ENCODE assay signal across 9 cellular contexts in the genomic region with DNA sequence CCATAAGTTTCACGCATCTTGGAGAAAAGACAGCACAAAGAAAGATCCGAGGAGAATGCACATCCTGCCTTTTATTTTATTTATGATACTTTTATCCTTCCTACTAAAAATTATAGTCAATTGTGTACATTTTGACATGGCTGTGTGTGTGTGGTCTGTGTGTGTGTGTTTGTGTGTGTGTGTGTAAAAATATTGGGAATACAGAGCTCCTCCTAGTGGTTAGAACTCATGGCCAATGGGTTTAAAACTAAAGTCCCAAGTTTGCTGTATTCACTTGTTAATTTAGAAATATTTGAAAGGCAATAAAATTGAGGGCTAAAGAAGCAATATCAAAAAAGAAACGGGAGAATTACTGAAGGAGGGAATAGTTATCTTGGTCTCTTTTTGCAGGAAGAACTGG. TPM values are rescaled to one million over a fixed set of nuclear protein-coding genes. Genes with fewer than 3 reads are reported as not detected.
DNase-seq lines count a peak whose midpoint lies in the region; ATAC-seq and TF ChIP-seq lines count a peak whose summit lies in the region.
"Had no signal": no experiment of that assay in that cellular context is flagged by ENCODE, and none has a peak within 500 bp of the region (broad histone marks: within the 10 kb centered on the region; RNA-seq: fewer than 3 reads in every experiment).

No MANE protein-coding gene starts in this region.

- no peaks in the 10 kb centered on the region for H3K79me2 ChIP-seq in DND-41 (ENCODE audit: insufficient read depth, low read length)

- H2BK15ac ChIP-seq in IMR-90 (ENCODE audit: low read depth, low read length) (no peak overlapping the region), mesenchymal stem cell (ENCODE audit: low read depth, poor library complexity, severe bottlenecking) (no peak overlapping the region)

- H3K56ac ChIP-seq in IMR-90 (ENCODE audit: extremely low read depth, insufficient read depth, low read length): no peak overlapping the region

- peak; percentile 38 for TF ChIP-seq CTCF in DND-41 (IDR thresholded peaks at IDR 0.05; ENCODE audit: borderline replicate concordance, extremely low read depth, low read length, poor library complexity, severe bottlenecking)
- peak; percentile 30; the same call in 1 of the 2 replicates for TF ChIP-seq CTCF in IMR-90 (conservative IDR thresholded peaks at IDR 0.05; ENCODE audit: low read depth, low read length)
- peak; percentile 62 for TF ChIP-seq CTCF in astrocyte of the spinal cord (IDR thresholded peaks at IDR 0.05; ENCODE audit: low read depth, low read length)
- peak in 3 of 6 experiments; percentile 17 to 31 (median 27) for TF ChIP-seq CTCF in esophagus squamous epithelium (IDR thresholded peaks at IDR 0.05)

- H2BK5ac ChIP-seq in IMR-90 (ENCODE audit: low read depth, low read length, poor library complexity, severe bottlenecking): no peak overlapping the region
- no peak overlapping the region for H2BK5ac ChIP-seq in mesenchymal stem cell (ENCODE audit: low read depth, low read length, poor library complexity, severe bottlenecking)

- no peak overlapping the region for H3K4me2 ChIP-seq in DND-41 (ENCODE audit: insufficient read depth, low read length)
- H3K4me2 ChIP-seq in IMR-90 (ENCODE audit: low read depth, low read length): no peak overlapping the region
- no peak overlapping the region for H3K4me2 ChIP-seq in mesenchymal stem cell (ENCODE audit: low read length, poor library complexity, severe bottlenecking)

- H3K18ac ChIP-seq in IMR-90 (ENCODE audit: low read depth, low read length): no peak overlapping the region
- H3K18ac ChIP-seq in mesenchymal stem cell (ENCODE audit: low read depth in 1 of 2, low read length in 2 of 2): no peak overlapping the region

- intact Hi-C loops in IMR-90 (cut with micrococcal nuclease) (loop anchor here (5.0 kb wide), 1 partner anchor 679 kb away; no protein-coding TSS in a partner anchor), esophagus squamous epithelium (cut with DNase I) (no loop called here)

- no peak for DNase-seq in DND-41
- no peak for DNase-seq in IMR-90
- peak; percentile 12 for DNase-seq in astrocyte of the spinal cord (ENCODE audit: low read depth, low spot score)
- DNase-seq in mesenchymal stem cell: peak; percentile 2
- no peak for DNase-seq in dedifferentiated amniotic fluid mesenchymal stem cell (ENCODE audit: extremely low spot score)
- DNase-seq in esophagus squamous epithelium (lab: John Stamatoyannopoulos, UW): no peak
- DNase-seq in activated T-cell treated with anti-CD3 and anti-CD28 coated beads, Interleukin-2, amount 50 U/mL, for 1 hour: no peak
- no peak for DNase-seq in middle frontal gyrus (ENCODE audit: extremely low spot score, low spot score)
- DNase-seq: amniotic stem cell had no signal

- no peaks in the 10 kb centered on the region for H3K36me3 ChIP-seq in DND-41 (ENCODE audit: insufficient read depth, low read length)
- H3K36me3 ChIP-seq in IMR-90 (ENCODE audit: control insufficient read depth, insufficient read depth, low read length): no peaks in the 10 kb centered on the region
- H3K36me3 ChIP-seq in mesenchymal stem cell (ENCODE audit: control insufficient read depth in 1 of 2, insufficient read depth in 2 of 2, low read depth in 1 of 2, low read length in 2 of 2): no peaks in the 10 kb centered on the region
- no peaks in the 10 kb centered on the region for H3K36me3 ChIP-seq in esophagus squamous epithelium

- H3K27ac ChIP-seq in DND-41 (ENCODE audit: low read length): no peak overlapping the region
- H3K27ac ChIP-seq in IMR-90 (ENCODE audit: insufficient read depth, low read length): no peak overlapping the region
- no peak overlapping the region for H3K27ac ChIP-seq in mesenchymal stem cell (ENCODE audit: low read length, poor library complexity, severe bottlenecking)
- no peak overlapping the region for H3K27ac ChIP-seq in esophagus squamous epithelium

- dilution Hi-C loops in IMR-90 (cut with HindIII; ENCODE audit: low sequenced_read_pairs, unreplicated experiment): no loop called here

- H2AK5ac ChIP-seq in IMR-90 (ENCODE audit: low read depth, low read length) (no peak overlapping the region), mesenchymal stem cell (ENCODE audit: low read length, severe bottlenecking) (no peak overlapping the region)

- H3K79me1 ChIP-seq in IMR-90 (ENCODE audit: low read depth in 1 of 2, low read length in 2 of 2) (no peaks in the 10 kb centered on the region), mesenchymal stem cell (replicated peaks; ENCODE audit: low read length, poor library complexity, severe bottlenecking) (no peaks in the 10 kb centered on the region)

- H3K14ac ChIP-seq in IMR-90 (replicated peaks; ENCODE audit: low read depth, low read length) (no peak overlapping the region), mesenchymal stem cell (ENCODE audit: low read length in 2 of 2) (no peak overlapping the region)

- H3K23ac ChIP-seq in IMR-90 (ENCODE audit: low read depth, low read length): no peak overlapping the region
- no peak overlapping the region for H3K23ac ChIP-seq in mesenchymal stem cell (ENCODE audit: low read length in 2 of 2)

- H3K9ac ChIP-seq in DND-41 (ENCODE audit: low read depth, low read length) (no peak overlapping the region), IMR-90 (ENCODE audit: low read depth, low read length) (no peak overlapping the region), mesenchymal stem cell (ENCODE audit: low read length) (no peak overlapping the region)

- H3K9me3 ChIP-seq in DND-41 (ENCODE audit: insufficient read depth, low read length, severe bottlenecking) (no peaks in the 10 kb centered on the region), IMR-90 (ENCODE audit: control insufficient read depth, insufficient read depth, low read length) (no peaks in the 10 kb centered on the region), mesenchymal stem cell (ENCODE audit: control insufficient read depth, low read length) (no peaks in the 10 kb centered on the region), esophagus squamous epithelium (no peaks in the 10 kb centered on the region)

- no peak overlapping the region for H4K5ac ChIP-seq in IMR-90 (ENCODE audit: low read depth, low read length)

- H2BK120ac ChIP-seq in IMR-90 (ENCODE audit: low read depth, low read length) (no peak overlapping the region), mesenchymal stem cell (ENCODE audit: low read depth, low read length) (no peak overlapping the region)

- in situ Hi-C loops in IMR-90 (cut with MboI; ENCODE audit: low sequenced_read_pairs): no loop called here
- in situ Hi-C loops in astrocyte of the spinal cord (cut with HindIII; ENCODE audit: low sequenced_read_pairs): no loop called here

- ATAC-seq in DND-41 (ENCODE audit: insufficient read depth, low read depth) (no peak), IMR-90 (ENCODE audit: low read depth) (no peak)

- no peaks in the 10 kb centered on the region for H3K9me1 ChIP-seq in IMR-90 (ENCODE audit: insufficient read depth, low read length)

- H2AFZ ChIP-seq in DND-41 (ENCODE audit: low read depth, low read length): no peak overlapping the region
- H2AFZ ChIP-seq in IMR-90 (replicated peaks; ENCODE audit: low read length, poor library complexity): no peak overlapping the region
- no peak overlapping the region for H2AFZ ChIP-seq in mesenchymal stem cell (ENCODE audit: low read depth, low read length)

- WGBS in IMR-90 (ENCODE audit: extremely low coverage in 2 of 2, insufficient read length in 1 of 2), 2 experiments: no CpG with 5 or more reads among the region's 3 CpGs
- WGBS in mesenchymal stem cell: 9% methylated on average over 2 of the region's 3 CpGs
- WGBS in esophagus squamous epithelium, 2 donors: 17 to 22% methylated on average over 3 of the region's 3 CpGs

- no peak overlapping the region for H3K4ac ChIP-seq in IMR-90 (ENCODE audit: low read depth, low read length)
- H3K4ac ChIP-seq in mesenchymal stem cell (ENCODE audit: low read depth in 1 of 2, low read length in 2 of 2): no peak overlapping the region

- H2BK12ac ChIP-seq in mesenchymal stem cell (ENCODE audit: low read length in 2 of 2): no peak overlapping the region

- H4K20me1 ChIP-seq in DND-41 (ENCODE audit: insufficient read depth, low read length) (no peaks in the 10 kb centered on the region), IMR-90 (ENCODE audit: insufficient read depth, low read length) (no peaks in the 10 kb centered on the region)

- no peak overlapping the region for H2AK9ac ChIP-seq in IMR-90 (replicated peaks; ENCODE audit: low read depth, low read length, poor library complexity)

- H3K4me1 ChIP-seq in DND-41 (ENCODE audit: insufficient read depth, low read length): no peaks in the 10 kb centered on the region
- H3K4me1 ChIP-seq in IMR-90 (ENCODE audit: control insufficient read depth, insufficient read depth, low read length): no peaks in the 10 kb centered on the region
- H3K4me1 ChIP-seq in mesenchymal stem cell (ENCODE audit: control insufficient read depth, insufficient read depth, low read depth, low read length): no peaks in the 10 kb centered on the region
- no peaks in the 10 kb centered on the region for H3K4me1 ChIP-seq in esophagus squamous epithelium

- POLR2A ChIA-PET in IMR-90 (lab: Charles Lee; ENCODE audit: unreplicated experiment): no interaction called here

- no peaks in the 10 kb centered on the region for H3K27me3 ChIP-seq in DND-41 (ENCODE audit: insufficient read depth, low read length, poor library complexity)
- no peaks in the 10 kb centered on the region for H3K27me3 ChIP-seq in IMR-90 (ENCODE audit: control insufficient read depth, insufficient read depth, low read length)
- H3K27me3 ChIP-seq in mesenchymal stem cell (ENCODE audit: control insufficient read depth in 1 of 2, insufficient read depth in 1 of 2, low read length in 2 of 2): peaks cover 0 to 17% of the 10 kb centered on the region in 2 experiments
- H3K27me3 ChIP-seq in esophagus squamous epithelium: no peaks in the 10 kb centered on the region

- TF ChIP-seq RAD21 in IMR-90 (IDR thresholded peaks at IDR 0.05; ENCODE audit: low read length): no peak

- H3K4me3 ChIP-seq in DND-41 (ENCODE audit: low read depth in 1 of 2, low read length in 2 of 2) (no peak overlapping the region), IMR-90 (ENCODE audit: insufficient read depth, low read depth, low read length) (no peak overlapping the region), astrocyte of the spinal cord (ENCODE audit: low read depth, low read length) (no peak overlapping the region), mesenchymal stem cell (ENCODE audit: insufficient read depth in 1 of 2, low read depth in 1 of 2, low read length in 2 of 2) (no peak overlapping the region), esophagus squamous epithelium (no peak overlapping the region)

- H2BK20ac ChIP-seq in IMR-90 (ENCODE audit: low read depth, low read length): no peak overlapping the region

- no TSS peak for BruUV-seq in IMR-90 (replicated peaks; lab: Mats Ljungman, UMichigan)

- TF ChIP-seq POLR2A in IMR-90 (IDR thresholded peaks at IDR 0.05; ENCODE audit: low read depth, low read length): no peak
- TF ChIP-seq POLR2A in esophagus squamous epithelium (IDR thresholded peaks at IDR 0.05): no peak

- CTCF ChIA-PET in IMR-90 (lab: Yijun Ruan, JAX): interaction anchor here (1.1 to 1.8 kb wide), 2 partner anchors 11 kb away, joined by 3 to 8 read pairs; no protein-coding TSS in a partner anchor

- H4K91ac ChIP-seq in IMR-90 (ENCODE audit: insufficient read depth, low read depth, low read length): no peak overlapping the region
- H4K91ac ChIP-seq in mesenchymal stem cell (ENCODE audit: low read length): no peak overlapping the region

- no peak overlapping the region for H4K8ac ChIP-seq in IMR-90 (ENCODE audit: low read depth in 2 of 2, low read length in 2 of 2)
- H4K8ac ChIP-seq in mesenchymal stem cell (ENCODE audit: low read length): no peak overlapping the region

RNA-seq across cellular contexts. Expression of gene NKX6-1, which starts 47.5 kb away (rescaled TPM):
- total RNA-seq in IMR-90 (2012; rRNA removed): under 0.01 TPM in 1 of 2 replicates, not detected in the other
- polyA plus RNA-seq in IMR-90 (2012; rRNA removed): 0.17 and 0.24 TPM in 2 replicates
- 0.10 and 0.25 TPM in 2 replicates for polyA plus RNA-seq in IMR-90 (2012; cell fraction: cytosol; rRNA removed)
- 0.17 and 0.22 TPM in 2 replicates for polyA plus RNA-seq in IMR-90 (2012; cell fraction: nucleus; rRNA removed; ENCODE audit: low replicate concordance)
- polyA plus RNA-seq in mesenchymal stem cell (2013, experiment 1 of 2): not detected
- polyA plus RNA-seq in mesenchymal stem cell (2013, experiment 2 of 2): not detected
- 10 to 100 TPM in 1 of 4 donors, 1 to 10 TPM in 1, under 1 TPM in 2; 0.66 to 10.5 (median 2.0) TPM for total RNA-seq in esophagus squamous epithelium

Comparison
In these comparisons a context has a peak if more than half of its experiments do, and no peak if none do; other contexts are left out.
1. DNase-seq: peak in astrocyte of the spinal cord (single experiment) and mesenchymal stem cell (single experiment); none in DND-41 (single experiment), IMR-90 (single experiment), dedifferentiated amniotic fluid mesenchymal stem cell (single experiment), esophagus squamous epithelium (single experiment), activated T-cell treated with anti-CD3 and anti-CD28 coated beads, Interleukin-2, amount 50 U/mL, for 1 hour (single experiment) and middle frontal gyrus (single experiment).